8 cellular contexts compared by ENCODE assay signal in genomic region chr1:114780344-114781226, GRCh38. TPM values are rescaled to one million over a fixed set of nuclear protein-coding genes. Genes with fewer than 3 reads are reported as not detected.
DNase-seq lines count a peak whose midpoint lies in the region; ATAC-seq and TF ChIP-seq lines count a peak whose summit lies in the region.

Gene SIKE1, minus strand, starts transcription at chr1:114780685. Its CDS starts 78 bp downstream, at chr1:114780607.

- H3K27me3 Mint-ChIP-seq in activated T-cell treated with anti-CD3 and anti-CD28 coated beads, Interleukin-2, amount 50 U/mL, for 24 hours = peaks cover 3% of the 10 kb centered on the region

- peak within 1 kb of the TSS; percentile 100 for H3K4me3 Mint-ChIP-seq in activated T-cell treated with anti-CD3 and anti-CD28 coated beads, Interleukin-2, amount 50 U/mL, for 24 hours

- 0 out of 2 replicates have a peak, but pooled peaks cover 3% of the 10 kb centered on the region for H3K9me3 ChIP-seq in PC-9 (ENCODE audit: insufficient read depth, low read depth)
- H3K9me3 ChIP-seq in esophagus (ENCODE audit: control insufficient read depth in 2 of 2, insufficient read depth in 1 of 2, low read depth in 1 of 2, low read length in 1 of 2) = no peaks in the 10 kb centered on the region
- no peaks in the 10 kb centered on the region for H3K9me3 ChIP-seq in mucosa of stomach (ENCODE audit: control insufficient read depth, low read length)

- BruUV-seq in PC-9 (replicated peaks; lab: Mats Ljungman, UMichigan) = TSS peak; percentile 99

- peak within 1 kb of the TSS; percentile 93 for H2AFZ ChIP-seq in PC-9

- H3K4me1 Mint-ChIP-seq in activated T-cell treated with anti-CD3 and anti-CD28 coated beads, Interleukin-2, amount 50 U/mL, for 24 hours (ENCODE audit: low read depth) = peaks cover 27% of the 10 kb centered on the region

- intact Hi-C loops in PC-9 (cut with micrococcal nuclease; ENCODE audit: unreplicated experiment) = loop anchor here (1.0 kb wide), 1 partner anchor 22 kb away; no protein-coding TSS in a partner anchor

- H3K9ac ChIP-seq in mucosa of stomach (ENCODE audit: low read length) = peak within 1 kb of the TSS; percentile 84

- H4K20me1 ChIP-seq in PC-9 (ENCODE audit: insufficient read depth) = peaks cover 3% of the 10 kb centered on the region; the same call in 1 of the 2 replicates

- H3K36me3 Mint-ChIP-seq in activated T-cell treated with anti-CD3 and anti-CD28 coated beads, Interleukin-2, amount 50 U/mL, for 24 hours (ENCODE audit: low read depth) = peaks cover 46% of the 10 kb centered on the region

- DNase-seq in DMS153 treated with DMSO at 0.1 percent for 48 hours (lab: John Stamatoyannopoulos, UW; ENCODE audit: unreplicated experiment) (peak; percentile 77), KBM-7 (peak; percentile 94), PC-9 (peak; percentile 91 to 97)
- DNase-seq in activated T-cell treated with anti-CD3 and anti-CD28 coated beads, Interleukin-2, amount 50 U/mL, for 24 hours = peak; percentile 92
- peak; percentile 85 to 87 for DNase-seq in stimulated activated CD8-positive, alpha-beta memory T cell treated with anti-CD3 and anti-CD28 coated beads, Interleukin-7, amount 100 ng/mL, for 1 hour (ENCODE audit: low read depth in 2 of 2)

- H3K9me3 Mint-ChIP-seq in activated T-cell treated with anti-CD3 and anti-CD28 coated beads, Interleukin-2, amount 50 U/mL, for 24 hours = no peaks in the 10 kb centered on the region

- H3K27me3 ChIP-seq in PC-9 (ENCODE audit: insufficient read depth, low read depth) (peaks cover 1% of the 10 kb centered on the region; the same call in 1 of the 2 replicates), esophagus (ENCODE audit: control insufficient read depth in 1 of 2, insufficient read depth in 2 of 2, low read length in 2 of 2) (no peaks in the 10 kb centered on the region), mucosa of stomach (ENCODE audit: control insufficient read depth, insufficient read depth, low read length) (no peaks in the 10 kb centered on the region)

- H3K79me2 ChIP-seq in PC-9 (ENCODE audit: low read depth) = peaks cover 29% of the 10 kb centered on the region

- H3F3A ChIP-seq in PC-9 (ENCODE audit: insufficient read depth, low read depth) = peaks cover 11% of the 10 kb centered on the region; the same call in 1 of the 2 replicates

- peak within 1 kb of the TSS; percentile 85 for H3K4me2 ChIP-seq in PC-9

- H3K9me2 ChIP-seq in PC-9 (ENCODE audit: insufficient read depth) = no peaks in the 10 kb centered on the region

- CTCF ChIA-PET in PC-9 (lab: Charles Lee) = interaction anchor here (0.5 kb wide), 1 partner anchor 269 kb away, joined by 5 read pairs; no protein-coding TSS in a partner anchor

- peaks cover 15% of the 10 kb centered on the region for H3K4me1 ChIP-seq in PC-9 (replicated peaks; ENCODE audit: insufficient read depth)
- H3K4me1 ChIP-seq in esophagus (ENCODE audit: control insufficient read depth in 2 of 2, insufficient read depth in 2 of 2, low read length in 1 of 2) = no peaks in the 10 kb centered on the region
- peaks cover 4% of the 10 kb centered on the region for H3K4me1 ChIP-seq in mucosa of stomach (ENCODE audit: control insufficient read depth, insufficient read depth, low read length)

- POLR2A ChIA-PET in PC-9 (lab: Charles Lee; ENCODE audit: unreplicated experiment) = interaction anchor here (0.5 to 0.6 kb wide), 3 partner anchors 304 to 784 kb away, joined by 4 read pairs; no protein-coding TSS in a partner anchor

- TF ChIP-seq CTCF in PC-9 (conservative IDR thresholded peaks at IDR 0.05) = no peak

- in situ Hi-C loops in KBM-7 (cut with MboI; ENCODE audit: low pct_unique_long_range_greater_than_20kb, low sequenced_read_pairs) = no loop called here

- peak; percentile 98 for ATAC-seq in GM21717 (IDR thresholded peaks at IDR 0.05; ENCODE audit: unreplicated experiment)

- H3K27ac ChIP-seq in PC-9 (peak within 1 kb of the TSS; percentile 60), esophagus (ENCODE audit: low read depth in 2 of 2, low read length in 1 of 2) (peak within 1 kb of the TSS; percentile 90 to 94)

- peak within 1 kb of the TSS; percentile 99 for H3K27ac Mint-ChIP-seq in activated T-cell treated with anti-CD3 and anti-CD28 coated beads, Interleukin-2, amount 50 U/mL, for 24 hours

- H3K36me3 ChIP-seq in PC-9 (ENCODE audit: low read depth) (peaks cover 27% of the 10 kb centered on the region), esophagus (ENCODE audit: control insufficient read depth in 2 of 2, insufficient read depth in 2 of 2, low read length in 1 of 2) (peaks cover 0 to 3% of the 10 kb centered on the region in 2 donors), mucosa of stomach (ENCODE audit: control insufficient read depth, insufficient read depth, low read length) (no peaks in the 10 kb centered on the region)

- WGBS in esophagus, 2 donors = 15 to 17% methylated on average over 52 to 53 of the region's 53 CpGs

- H3K4me3 ChIP-seq in PC-9 (peak within 1 kb of the TSS; percentile 83), esophagus (ENCODE audit: low read depth in 1 of 2, low read length in 2 of 2) (peak within 1 kb of the TSS; percentile 66 to 90), mucosa of stomach (ENCODE audit: low read length) (peak within 1 kb of the TSS; percentile 74)

RNA-seq across cellular contexts. Expression of gene SIKE1, which starts in this region (rescaled TPM):
- 61.4 and 61.9 TPM in 2 replicates for total RNA-seq in PC-9 (2021)
- polyA plus RNA-seq in esophagus = 10 to 100 TPM; 13.6 to 16.4 TPM

Comparison
In these comparisons a context has a peak if more than half of its experiments do, and no peak if none do; other contexts are left out.
1. Peak in every context shown above with its lines: DNase-seq, ATAC-seq, H3K4me3 ChIP-seq and H3K27ac ChIP-seq.